ENCODE assay signal across 12 cellular contexts in the genomic region with DNA sequence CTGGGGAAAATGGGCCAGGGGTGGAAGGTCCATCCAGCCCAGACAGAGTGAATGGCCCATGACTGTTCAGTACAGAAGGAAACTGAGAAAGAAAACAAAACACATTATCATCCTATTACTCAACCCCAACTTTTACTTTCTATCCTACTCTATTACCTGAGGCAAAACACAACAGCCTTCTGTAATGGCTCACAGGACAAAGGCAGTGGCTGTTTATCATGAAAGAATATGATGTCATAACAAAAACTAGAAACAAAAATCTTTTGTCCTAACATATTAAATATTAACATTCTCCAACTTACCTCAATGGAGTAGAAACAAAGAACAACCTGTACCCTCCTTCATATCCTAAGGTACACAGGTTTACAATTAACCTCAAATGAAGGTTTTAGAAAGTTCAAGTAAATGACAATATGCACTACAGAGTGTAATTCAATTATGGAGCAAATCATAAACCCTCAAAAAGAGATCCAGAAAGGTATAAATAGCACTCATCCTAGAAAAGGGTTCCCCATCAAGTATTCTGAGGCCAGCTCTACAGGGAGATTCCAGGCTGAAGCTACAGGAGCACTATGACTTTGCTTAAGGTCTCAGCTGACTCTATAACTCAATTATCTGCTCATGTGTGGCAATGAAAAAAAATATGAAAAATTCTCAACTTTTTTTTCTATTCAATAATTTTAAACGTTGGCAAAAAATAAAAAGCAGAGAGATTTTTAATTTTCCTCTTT. TPM values are rescaled to one million over a fixed set of nuclear protein-coding genes. Genes with fewer than 3 reads are reported as not detected.
A peak's percentile ranks its signal among the peaks of the same experiment; 100 is the strongest.
DNase-seq lines count a peak whose midpoint lies in the region; ATAC-seq and TF ChIP-seq lines count a peak whose summit lies in the region.
"Had no signal": no experiment of that assay in that cellular context is flagged by ENCODE, and none has a peak within 500 bp of the region (broad histone marks: within the 10 kb centered on the region; RNA-seq: fewer than 3 reads in every experiment).

No MANE protein-coding gene starts in this region.

- intact Hi-C loops in left colon (cut with DNase I, micrococcal nuclease), result no loop called here

- no peak for DNase-seq in left colon
- DNase-seq in GM10266 (ENCODE audit: extremely low spot score), result no peak
- DNase-seq in GOT3 (lab: John Stamatoyannopoulos, UW), result no peak
- DNase-seq in A172 (ENCODE audit: low spot score), result no peak
- DNase-seq: dermis blood vessel endothelial cell, KG1, NCI-H2081, testis had no signal

- peak; percentile 53 for ATAC-seq in GM18498 (IDR thresholded peaks at IDR 0.05; ENCODE audit: unreplicated experiment)
- peak; percentile 88 for ATAC-seq in GM19463 (IDR thresholded peaks at IDR 0.05; ENCODE audit: unreplicated experiment)
- peak; percentile 78 for ATAC-seq in HG03342 (IDR thresholded peaks at IDR 0.05; ENCODE audit: unreplicated experiment)
- peak; percentile 74 for ATAC-seq in left colon
- no peak for ATAC-seq in HG02970 (IDR thresholded peaks at IDR 0.05; ENCODE audit: low FRiP score, unreplicated experiment)

- no peak for TF ChIP-seq CTCF in GM10266 (IDR thresholded peaks at IDR 0.05; ENCODE audit: control insufficient read depth, insufficient read depth, low read depth, missing control alignments)

RNA-seq across cellular contexts. Expression of a gene that starts 15.1 kb away (rescaled TPM):
- total RNA-seq in left colon, result 10 to 100 TPM; 37.4 to 39.5 TPM
- total RNA-seq in A172 (2014; rRNA removed; shearing (Covaris generic)), result 17.7 and 18.4 TPM in 2 replicates
